In genomic region chr14:105448706-105449111, GRCh38 we compare ENCODE assay signal across 8 cellular contexts. TPM values are rescaled to one million over a fixed set of nuclear protein-coding genes. Genes with fewer than 3 reads are reported as not detected.
A peak's percentile ranks its signal among the peaks of the same experiment; 100 is the strongest.
DNase-seq lines count a peak whose midpoint lies in the region; ATAC-seq and TF ChIP-seq lines count a peak whose summit lies in the region.

No MANE protein-coding gene starts in this region.

- no peak for ATAC-seq in GM21786 (IDR thresholded peaks at IDR 0.05; ENCODE audit: unreplicated experiment)
- no peak for ATAC-seq in HG03280 (IDR thresholded peaks at IDR 0.05; ENCODE audit: unreplicated experiment)

- peak; percentile 91 for TF ChIP-seq CTCF in cardiac fibroblast (IDR thresholded peaks at IDR 0.05; ENCODE audit: low read depth, low read length)

- peak; percentile 65 for TF ChIP-seq RAD21 in Ishikawa (IDR thresholded peaks at IDR 0.05; ENCODE audit: low read depth)

- peak; percentile 66 for DNase-seq in G401 (ENCODE audit: low spot score)
- peak; percentile 63 for DNase-seq in activated CD4-positive, alpha-beta T cell treated with anti-CD3 and anti-CD28 coated beads for 1 hour
- DNase-seq in cardiac fibroblast (ENCODE audit: low read depth in 2 of 2), result peak; percentile 69 to 70
- peak; percentile 60 for DNase-seq in kidney tubule cell (ENCODE audit: low spot score)
- peak; percentile 48 for DNase-seq in stimulated activated CD4-positive, alpha-beta T cell treated with anti-CD3 and anti-CD28 coated beads, Interleukin-2, amount 100 ng/mL, for 4 hours (ENCODE audit: low read depth)

- in situ Hi-C loops in G401 (cut with HindIII; ENCODE audit: low sequenced_read_pairs), result no loop called here

- H3K4me3 ChIP-seq in cardiac fibroblast (replicated peaks in 1 of 2; ENCODE audit: low read depth in 2 of 2, low read length in 2 of 2), result no peak overlapping the region

- no peak for TF ChIP-seq EP300 in Ishikawa (IDR thresholded peaks at IDR 0.05; ENCODE audit: borderline replicate concordance)

TF ChIP-seq in Ishikawa, 13 proteins besides CTCF, POLR2A, EP300 and RAD21:
- TF ChIP-seq YY1 (IDR thresholded peaks at IDR 0.05; ENCODE audit: low read depth) (0 out of 2 replicates have a peak, but pooled peaks have one; percentile 48), FOXM1 (IDR thresholded peaks at IDR 0.05; ENCODE audit: borderline replicate concordance, low read depth) (no peak), NFIC (IDR thresholded peaks at IDR 0.05) (0 out of 2 replicates have a peak, but pooled peaks have one; percentile 21)

RNA-seq across cellular contexts. Expression of gene CRIP2, which starts 25.9 kb away (rescaled TPM):
- total RNA-seq in G401 (2014; rRNA removed; shearing (Covaris generic)), result 184 and 209 TPM in 2 replicates

RNA-seq across cellular contexts. Expression of gene MTA1, which starts 29.1 kb away (rescaled TPM):
- total RNA-seq in G401 (2014; rRNA removed; shearing (Covaris generic)), result 44.9 and 55.1 TPM in 2 replicates

RNA-seq across cellular contexts. Expression of gene CRIP1, which starts 38.0 kb away (rescaled TPM):
- 8.6 TPM in 1 of 2 replicates, not detected in the other for total RNA-seq in G401 (2014; rRNA removed; shearing (Covaris generic))

RNA-seq across cellular contexts. Expression of gene TEDC1, which starts 42.3 kb away (rescaled TPM):
- 67.1 and 89.1 TPM in 2 replicates for total RNA-seq in G401 (2014; rRNA removed; shearing (Covaris generic))

RNA-seq across cellular contexts. Expression of gene TEX22, which starts 50.4 kb away (rescaled TPM):
- 0.41 and 2.0 TPM in 2 replicates for total RNA-seq in G401 (2014; rRNA removed; shearing (Covaris generic))
